28 cellular contexts compared by ENCODE assay signal in the genomic region with DNA sequence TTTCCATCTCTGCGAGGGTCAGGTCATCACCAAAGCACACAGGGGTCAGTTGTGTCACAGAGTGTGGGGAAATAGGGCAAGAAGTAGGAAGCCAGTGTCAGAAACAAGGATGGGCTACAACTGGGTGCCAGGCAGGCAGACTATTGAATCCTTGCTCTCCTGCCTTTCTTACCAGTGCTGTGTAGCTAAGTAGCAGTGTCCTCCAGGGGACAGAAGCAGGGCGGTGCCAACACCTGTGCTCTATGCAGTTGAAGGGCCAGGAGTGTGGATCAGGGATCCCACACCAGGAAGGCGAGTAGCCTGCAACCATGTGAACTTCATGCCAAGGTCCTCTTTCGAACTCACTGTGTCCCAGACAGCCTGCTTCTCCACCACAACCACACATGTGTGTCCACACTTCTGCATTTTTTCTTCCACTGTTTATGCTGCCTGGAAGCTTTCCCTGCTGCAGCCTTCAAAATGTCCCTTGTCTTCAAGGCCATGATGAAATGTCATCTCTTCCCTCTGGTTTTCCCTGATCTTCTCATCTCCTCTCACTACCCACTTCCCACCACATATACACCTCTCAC. TPM values are rescaled to one million over a fixed set of nuclear protein-coding genes. Genes with fewer than 3 reads are reported as not detected.
"Had no signal": no experiment of that assay in that cellular context is flagged by ENCODE, and none has a peak within 500 bp of the region (broad histone marks: within the 10 kb centered on the region; RNA-seq: fewer than 3 reads in every experiment).

No MANE protein-coding gene starts in this region.

- H3K4me3 ChIP-seq: esophagus squamous epithelium, heart right ventricle, neural progenitor cell, spleen, thoracic aorta, vagina had no signal

- H3K36me3 ChIP-seq: esophagus squamous epithelium, heart right ventricle, neural progenitor cell, spleen, thoracic aorta, vagina had no signal

- H3K27ac ChIP-seq: epithelial cell of prostate, esophagus squamous epithelium, heart right ventricle, neural progenitor cell, spleen, thoracic aorta, vagina had no signal

- H3K9me3 ChIP-seq: esophagus squamous epithelium, heart right ventricle, spleen, thoracic aorta, vagina had no signal

- ATAC-seq: activated naive CD8-positive, alpha-beta T cell treated with anti-CD3 and anti-CD28 coated beads, Interleukin-2, amount 50 U/mL, for 24 hours; activated T-cell treated with anti-CD3 and anti-CD28 coated beads, Interleukin-2, amount 50 U/mL, for 4 hours; activated T-helper 17 cell treated with anti-CD3 and anti-CD28 coated beads, Interleukin-2, amount 50 U/mL, for 72 hours; heart right ventricle; natural killer cell; right cardiac atrium; T-helper 17 cell had no signal

- DNase-seq: activated CD4-positive, alpha-beta memory T cell treated with anti-CD3 and anti-CD28 coated beads, Interleukin-2, amount 10 ng/mL, durations not matched to agents 7 days and 5 days; activated CD4-positive, alpha-beta T cell treated with anti-CD3 and anti-CD28 coated beads, Interleukin-2, amount 10 ng/mL, durations not matched to agents 24 days and 14 days; activated CD4-positive, CD25-positive, alpha-beta regulatory T cell treated with anti-CD3 and anti-CD28 coated beads, Interleukin-2, amount 50 U/mL, for 72 hours; activated gamma-delta T cell treated with Interleukin-2 at 50 U/mL for 16 hours; activated naive CD8-positive, alpha-beta T cell treated with anti-CD3 and anti-CD28 coated beads, Interleukin-2, amount 50 U/mL, for 24 hours; activated T-cell treated with anti-CD3 and anti-CD28 coated beads, Interleukin-2, amount 50 U/mL, for 4 hours; amygdala; effector CD4-positive, alpha-beta T cell; esophagus squamous epithelium; foreskin melanocyte; heart right ventricle; natural killer cell; posterior cingulate gyrus; right cardiac atrium; spleen; stimulated activated CD4-positive, alpha-beta T cell treated with anti-CD3 and anti-CD28 coated beads, Interleukin-4, amount 100 ng/mL, for 1 hour; T-helper 17 cell; T1000 had no signal

- H3K27me3 ChIP-seq: esophagus squamous epithelium, vagina had no signal

- H3K4me1 ChIP-seq: esophagus squamous epithelium, heart right ventricle, neural progenitor cell, spleen, vagina had no signal

RNA-seq across cellular contexts. Expression of gene REG3G, which starts 25.4 kb away (rescaled TPM):
- total RNA-seq: activated CD4-positive, alpha-beta memory T cell treated with anti-CD3 and anti-CD28 coated beads, Interleukin-2, amount 10 ng/mL, durations not matched to agents 7 days and 5 days; activated CD4-positive, alpha-beta T cell treated with anti-CD3 and anti-CD28 coated beads, Interleukin-2, amount 10 ng/mL, durations not matched to agents 24 days and 14 days; activated T-helper 17 cell treated with anti-CD3 and anti-CD28 coated beads, Interleukin-2, amount 50 U/mL, for 72 hours; dermis blood vessel endothelial cell; esophagus squamous epithelium; glomerular endothelial cell; kidney epithelial cell; lower leg skin; natural killer cell; right cardiac atrium; subcutaneous adipose tissue; T-helper 17 cell; thoracic aorta; vagina had no signal
